In genomic region chr6:19803331-19804330, GRCh38 we compare ENCODE assay signal across 8 cellular contexts. TPM values are rescaled to one million over a fixed set of nuclear protein-coding genes. Genes with fewer than 3 reads are reported as not detected.
A peak's percentile ranks its signal among the peaks of the same experiment; 100 is the strongest.
DNase-seq lines count a peak whose midpoint lies in the region; ATAC-seq and TF ChIP-seq lines count a peak whose summit lies in the region.

No MANE protein-coding gene starts in this region.

- peak overlapping the region; percentile 89 for H3K27ac Mint-ChIP-seq in Calu3 (ENCODE audit: unreplicated experiment)
- peak overlapping the region; percentile 96 for H3K27ac Mint-ChIP-seq in osteocyte (ENCODE audit: unreplicated experiment)

- peak overlapping the region; percentile 22 for H3K9ac ChIP-seq in endocrine pancreas (ENCODE audit: control insufficient read depth, insufficient read depth, low read length)

- TF ChIP-seq CTCF in Calu3 (IDR thresholded peaks at IDR 0.05; ENCODE audit: unreplicated experiment) (no peak), osteocyte (IDR thresholded peaks at IDR 0.05) (no peak)

- H3K4me3 ChIP-seq in endocrine pancreas (ENCODE audit: control insufficient read depth, insufficient read depth, low read length), result peak overlapping the region; percentile 80

- peaks cover 19% of the 10 kb centered on the region for H3K36me3 Mint-ChIP-seq in Calu3 (ENCODE audit: insufficient read depth, unreplicated experiment)
- no peaks in the 10 kb centered on the region for H3K36me3 Mint-ChIP-seq in osteocyte (ENCODE audit: unreplicated experiment)

- H3K4me1 ChIP-seq in endocrine pancreas (ENCODE audit: control insufficient read depth, insufficient read depth, low read length), result no peaks in the 10 kb centered on the region

- H3K36me3 ChIP-seq in endocrine pancreas (ENCODE audit: control insufficient read depth, insufficient read depth, low read length), result no peaks in the 10 kb centered on the region

- H3K4me1 Mint-ChIP-seq in Calu3 (ENCODE audit: low read depth, unreplicated experiment) (peaks cover 52% of the 10 kb centered on the region), osteocyte (ENCODE audit: unreplicated experiment) (peaks cover 15% of the 10 kb centered on the region)

- H3K27me3 ChIP-seq in endocrine pancreas (ENCODE audit: control insufficient read depth, insufficient read depth, low read length), result no peaks in the 10 kb centered on the region

- ATAC-seq in HG03460 (IDR thresholded peaks at IDR 0.05; ENCODE audit: unreplicated experiment), result no peak
- ATAC-seq in GM18873 (IDR thresholded peaks at IDR 0.05; ENCODE audit: low FRiP score, unreplicated experiment), result no peak

- no peaks in the 10 kb centered on the region for H3K27me3 Mint-ChIP-seq in Calu3 (ENCODE audit: unreplicated experiment)
- H3K27me3 Mint-ChIP-seq in osteocyte (ENCODE audit: unreplicated experiment), result no peaks in the 10 kb centered on the region

- peak overlapping the region; percentile 82 for H3K4me3 Mint-ChIP-seq in Calu3 (ENCODE audit: low read depth, unreplicated experiment)
- H3K4me3 Mint-ChIP-seq in osteocyte (ENCODE audit: unreplicated experiment), result peak overlapping the region; percentile 94

- BruUV-seq in Calu3 (replicated peaks; lab: Mats Ljungman, UMichigan), result TSS peak; percentile 83

- intact Hi-C loops in Calu3 (cut with micrococcal nuclease; ENCODE audit: unreplicated experiment), result loop anchor here (10.0 kb wide), 1 partner anchor 389 kb away; no protein-coding TSS in a partner anchor

- CTCF ChIA-PET in Calu3 (lab: Charles Lee), result interaction anchor here (0.6 kb wide), 1 partner anchor 154 kb away, joined by 4 read pairs; no protein-coding TSS in a partner anchor

- H3K9me3 Mint-ChIP-seq in Calu3 (ENCODE audit: low read depth, unreplicated experiment) (no peaks in the 10 kb centered on the region), osteocyte (ENCODE audit: unreplicated experiment) (no peaks in the 10 kb centered on the region)

- DNase-seq in Calu3 (no peak), NCI-H526 treated with DMSO at 0.1 percent for 48 hours (lab: John Stamatoyannopoulos, UW) (peak; percentile 55), osteocyte (ENCODE audit: extremely low spot score, unreplicated experiment) (no peak), iPS-NIHi7 (ENCODE audit: extremely low spot score) (no peak)
- DNase-seq in activated CD8-positive, alpha-beta memory T cell treated with anti-CD3 and anti-CD28 coated beads for 24 hours, result no peak

- H3K9me3 ChIP-seq in endocrine pancreas (ENCODE audit: control insufficient read depth, low read length), result no peaks in the 10 kb centered on the region

RNA-seq across cellular contexts. Expression of gene ID4, which starts 33.5 kb away (rescaled TPM):
- total RNA-seq in Calu3 (2022) (1.7 and 1.8 TPM in 2 replicates), osteocyte (42.5 and 46.8 TPM in 2 replicates)

Comparison
In these comparisons a context has a peak if more than half of its experiments do, and no peak if none do; other contexts are left out.
1. RNA of gene ID4, which starts 33.5 kb away (total RNA-seq): 42.5 to 46.8 TPM in osteocyte; 1.7 to 1.8 TPM in Calu3; every median in the first group is over 10 times any median in the second.